ENCODE assay signal across 10 cellular contexts in genomic region chr14:52923902-52924575, GRCh38. TPM values are rescaled to one million over a fixed set of nuclear protein-coding genes. Genes with fewer than 3 reads are reported as not detected.
DNase-seq lines count a peak whose midpoint lies in the region; ATAC-seq and TF ChIP-seq lines count a peak whose summit lies in the region.
"Had no signal": no experiment of that assay in that cellular context is flagged by ENCODE, and none has a peak within 500 bp of the region (broad histone marks: within the 10 kb centered on the region; RNA-seq: fewer than 3 reads in every experiment).

No MANE protein-coding gene starts in this region.

- ATAC-seq in HCT116 (peak; percentile 84), HG02759 (IDR thresholded peaks at IDR 0.05; ENCODE audit: unreplicated experiment) (no peak)
- ATAC-seq in activated CD8-positive, alpha-beta T cell treated with anti-CD3 and anti-CD28 coated beads for 36 hours: peak; percentile 61

- H4K20me1 ChIP-seq in HCT116 (ENCODE audit: insufficient read depth): no peaks in the 10 kb centered on the region

- RAD21 ChIA-PET in HCT116 (lab: Charles Lee; ENCODE audit: low non-redundant PET in 1 of 2, low total read pairs in 2 of 2, uncharacterized antibody in 2 of 2, unreplicated experiment in 2 of 2): no interaction called here

- H3K36me3 Mint-ChIP-seq in activated CD8-positive, alpha-beta T cell treated with anti-CD3 and anti-CD28 coated beads for 36 hours (ENCODE audit: low read depth): no peaks in the 10 kb centered on the region

- no peak overlapping the region for H3K4me3 ChIP-seq in HCT116 (replicated peaks in 1 of 2; ENCODE audit: low read depth in 1 of 2, low read length in 2 of 2)
- no peak overlapping the region for H3K4me3 ChIP-seq in mesenchymal stem cell (ENCODE audit: insufficient read depth in 1 of 2, low read depth in 1 of 2, low read length in 2 of 2)
- H3K4me3 ChIP-seq in colonic mucosa: no peak overlapping the region
- H3K4me3 ChIP-seq: ovary had no signal

- no peak overlapping the region for H4K8ac ChIP-seq in mesenchymal stem cell (ENCODE audit: low read length)

- TF ChIP-seq CTCF in HCT116 (IDR thresholded peaks at IDR 0.05 in 2 of 3, conservative IDR thresholded peaks at IDR 0.05 in 1 of 3; ENCODE audit: borderline replicate concordance in 1 of 3, insufficient read depth in 1 of 3, low read depth in 2 of 3, low read length in 2 of 3) (peak; percentile 18 to 27 (median 27); a peak in 3 of 6 replicates), colonic mucosa (IDR thresholded peaks at IDR 0.05) (no peak)
- TF ChIP-seq CTCF in activated CD8-positive, alpha-beta T cell treated with anti-CD3 and anti-CD28 coated beads for 36 hours (IDR thresholded peaks at IDR 0.05): no peak

- H3K36me3 ChIP-seq in HCT116 (ENCODE audit: control insufficient read depth in 1 of 2, insufficient read depth in 2 of 2, low read length in 2 of 2) (no peaks in the 10 kb centered on the region), mesenchymal stem cell (ENCODE audit: control insufficient read depth in 1 of 2, insufficient read depth in 2 of 2, low read depth in 1 of 2, low read length in 2 of 2) (peaks cover 0 to 2% of the 10 kb centered on the region in 2 experiments), colonic mucosa (no peaks in the 10 kb centered on the region)
- H3K36me3 ChIP-seq: ovary had no signal

- TF ChIP-seq POLR2A in HCT116 (IDR thresholded peaks at IDR 0.05; ENCODE audit: borderline replicate concordance, extremely low read depth, insufficient read depth, insufficient read length): no peak

- H3K23ac ChIP-seq in mesenchymal stem cell (ENCODE audit: low read length in 2 of 2): peak overlapping the region in 1 of 2 experiments; percentile 72

- peaks cover 38% of the 10 kb centered on the region for H3K79me2 ChIP-seq in HCT116 (ENCODE audit: insufficient read depth, low read length)

- H2AK5ac ChIP-seq in mesenchymal stem cell (ENCODE audit: low read length, severe bottlenecking): peak overlapping the region; percentile 52

- H3K27ac ChIP-seq in HCT116 (ENCODE audit: low read depth, low read length): no peak overlapping the region
- H3K27ac ChIP-seq in mesenchymal stem cell (ENCODE audit: low read length, poor library complexity, severe bottlenecking): no peak overlapping the region
- H3K27ac ChIP-seq in colonic mucosa: no peak overlapping the region
- H3K27ac ChIP-seq: ovary had no signal

- POLR2A ChIA-PET in HCT116 (lab: Charles Lee): no interaction called here
- POLR2A ChIA-PET in activated CD8-positive, alpha-beta T cell treated with anti-CD3 and anti-CD28 coated beads for 36 hours (lab: Charles Lee): no interaction called here

- H3K9me3 ChIP-seq in HCT116 (ENCODE audit: control insufficient read depth in 1 of 2, insufficient read depth in 1 of 2, low read depth in 1 of 2, low read length in 2 of 2): no peaks in the 10 kb centered on the region
- no peaks in the 10 kb centered on the region for H3K9me3 ChIP-seq in mesenchymal stem cell (ENCODE audit: control insufficient read depth, low read length)
- H3K9me3 ChIP-seq in colonic mucosa: no peaks in the 10 kb centered on the region
- H3K9me3 ChIP-seq: ovary had no signal

- H3K9me2 ChIP-seq in HCT116 (ENCODE audit: insufficient read depth): no peaks in the 10 kb centered on the region

- H3K4ac ChIP-seq in mesenchymal stem cell (ENCODE audit: low read depth in 1 of 2, low read length in 2 of 2): peak overlapping the region in 1 of 2 experiments; percentile 57

- no peak overlapping the region for H4K91ac ChIP-seq in mesenchymal stem cell (ENCODE audit: low read length)

- peaks cover 2% of the 10 kb centered on the region for H3K27me3 Mint-ChIP-seq in activated CD8-positive, alpha-beta T cell treated with anti-CD3 and anti-CD28 coated beads for 36 hours

- H2AFZ ChIP-seq in HCT116 (ENCODE audit: low read depth, low read length, poor library complexity, severe bottlenecking) (no peak overlapping the region), mesenchymal stem cell (ENCODE audit: low read depth, low read length) (no peak overlapping the region)

- DNase-seq in Daoy (ENCODE audit: low read depth) (peak; percentile 25), HCT116 (ENCODE audit: low read depth, low spot score) (no peak), mesenchymal stem cell (no peak), NCI-H146 treated with DMSO at 0.1 percent for 48 hours (lab: John Stamatoyannopoulos, UW; ENCODE audit: unreplicated experiment) (no peak), NCI-H446 (lab: John Stamatoyannopoulos, UW) (no peak), colonic mucosa (no peak)
- peak; percentile 31 for DNase-seq in activated CD8-positive, alpha-beta T cell treated with anti-CD3 and anti-CD28 coated beads for 36 hours
- DNase-seq: activated CD4-positive, alpha-beta T cell treated with anti-CD3 and anti-CD28 coated beads for 4 hours; ovary had no signal

- peak overlapping the region in 1 of 2 experiments; percentile 18 for H3K14ac ChIP-seq in mesenchymal stem cell (ENCODE audit: low read length in 2 of 2)

- H2BK15ac ChIP-seq in mesenchymal stem cell (ENCODE audit: low read depth, poor library complexity, severe bottlenecking): no peak overlapping the region

- no peak overlapping the region for H3K4me3 Mint-ChIP-seq in activated CD8-positive, alpha-beta T cell treated with anti-CD3 and anti-CD28 coated beads for 36 hours

- WGBS in mesenchymal stem cell: 79% methylated on average over 2 of the region's 3 CpGs

- no peaks in the 10 kb centered on the region for H3K79me1 ChIP-seq in mesenchymal stem cell (replicated peaks; ENCODE audit: low read length, poor library complexity, severe bottlenecking)

- peaks cover 6% of the 10 kb centered on the region for H3K4me1 Mint-ChIP-seq in activated CD8-positive, alpha-beta T cell treated with anti-CD3 and anti-CD28 coated beads for 36 hours (ENCODE audit: low read depth)

- H3K9ac ChIP-seq in HCT116 (ENCODE audit: low read length) (no peak overlapping the region), mesenchymal stem cell (ENCODE audit: low read length) (no peak overlapping the region), colonic mucosa (ENCODE audit: low read depth in 2 of 2, low read length in 2 of 2) (no peak overlapping the region)

- no peak overlapping the region for H2BK12ac ChIP-seq in mesenchymal stem cell (ENCODE audit: low read length in 2 of 2)

- H3K27me3 ChIP-seq in HCT116 (ENCODE audit: insufficient read depth, low read length) (no peaks in the 10 kb centered on the region), mesenchymal stem cell (ENCODE audit: control insufficient read depth in 1 of 2, insufficient read depth in 1 of 2, low read length in 2 of 2) (no peaks in the 10 kb centered on the region), colonic mucosa (no peaks in the 10 kb centered on the region)
- H3K27me3 ChIP-seq: ovary had no signal

- no peak overlapping the region for H3K27ac Mint-ChIP-seq in activated CD8-positive, alpha-beta T cell treated with anti-CD3 and anti-CD28 coated beads for 36 hours

- H3K4me2 ChIP-seq in HCT116 (ENCODE audit: low read length) (peak overlapping the region; percentile 42), mesenchymal stem cell (ENCODE audit: low read length, poor library complexity, severe bottlenecking) (no peak overlapping the region)

- intact Hi-C loops in HCT116 (cut with micrococcal nuclease): loop anchor here (1.0 kb wide), 1 partner anchor 131 kb away; no protein-coding TSS in a partner anchor
- intact Hi-C loops in activated CD8-positive, alpha-beta T cell treated with anti-CD3 and anti-CD28 coated beads for 36 hours (cut with micrococcal nuclease): no loop called here
- intact Hi-C loops in colonic mucosa (cut with DNase I): no loop called here

- H2BK120ac ChIP-seq in mesenchymal stem cell (ENCODE audit: low read depth, low read length): no peak overlapping the region

- peak; percentile 51 for TF ChIP-seq RAD21 in HCT116 (IDR thresholded peaks at IDR 0.05; ENCODE audit: low read depth)

- H3K18ac ChIP-seq in mesenchymal stem cell (ENCODE audit: low read depth in 1 of 2, low read length in 2 of 2): peak overlapping the region in 1 of 2 experiments; percentile 57

- H3K9me3 Mint-ChIP-seq in activated CD8-positive, alpha-beta T cell treated with anti-CD3 and anti-CD28 coated beads for 36 hours: no peaks in the 10 kb centered on the region

- H3K4me1 ChIP-seq in HCT116 (ENCODE audit: control insufficient read depth in 1 of 2, insufficient read depth in 2 of 2, low read length in 2 of 2) (peaks cover 0 to 28% of the 10 kb centered on the region in 2 experiments; a peak in 3 of 4 replicates), mesenchymal stem cell (ENCODE audit: control insufficient read depth, insufficient read depth, low read depth, low read length) (peaks cover 17% of the 10 kb centered on the region), colonic mucosa (no peaks in the 10 kb centered on the region)

- CTCF ChIA-PET in HCT116 (lab: Charles Lee): interaction anchor here (0.8 kb wide), 1 partner anchor 132 kb away, joined by 3 read pairs; no protein-coding TSS in a partner anchor
- CTCF ChIA-PET in activated CD8-positive, alpha-beta T cell treated with anti-CD3 and anti-CD28 coated beads for 36 hours (lab: Charles Lee): no interaction called here

- H2BK5ac ChIP-seq in mesenchymal stem cell (ENCODE audit: low read depth, low read length, poor library complexity, severe bottlenecking): no peak overlapping the region

- BruUV-seq in HCT116 (replicated peaks; lab: Mats Ljungman, UMichigan): no TSS peak

TF ChIP-seq in HCT116, 20 proteins besides CTCF, POLR2A, EP300 and RAD21 (continues in another document):
- TF ChIP-seq FOSL1 (IDR thresholded peaks at IDR 0.05; ENCODE audit: low read depth) (no peak), YY1 (IDR thresholded peaks at IDR 0.05; ENCODE audit: extremely low read depth, insufficient replicate concordance, low read depth, low read length) (no peak), EZH2phosphoT487 (IDR thresholded peaks at IDR 0.05; ENCODE audit: borderline replicate concordance) (no peak), ELF1 (IDR thresholded peaks at IDR 0.05; ENCODE audit: borderline replicate concordance, low read depth) (no peak), JUND (IDR thresholded peaks at IDR 0.05) (no peak), ZFX (IDR thresholded peaks at IDR 0.05) (no peak)

RNA-seq across cellular contexts. Expression of gene FERMT2, which starts 26.8 kb away (rescaled TPM):
- total RNA-seq in Daoy (2014; rRNA removed; shearing (Covaris generic)): 121 and 131 TPM in 2 replicates
- total RNA-seq in HCT116 (2021; ENCODE audit: unreplicated experiment) (24.8 TPM), colonic mucosa (10 to 100 TPM in 1 of 2 donors, 1 to 10 TPM in 1; 6.3 to 43.9 TPM)
- polyA plus RNA-seq in HCT116 (2012): 10.4 and 13.7 TPM in 2 replicates
- total RNA-seq in activated CD8-positive, alpha-beta T cell treated with anti-CD3 and anti-CD28 coated beads for 36 hours: 1 to 10 TPM in 1 of 2 experiments, under 1 TPM in 1; 0.77 to 1.0 TPM
- polyA plus RNA-seq in mesenchymal stem cell (2013, experiment 1 of 2): 137 TPM
- polyA plus RNA-seq in mesenchymal stem cell (2013, experiment 2 of 2): 137 TPM

Comparison
In these comparisons a context has a peak if more than half of its experiments do, and no peak if none do; other contexts are left out.
1. DNase-seq: peak in Daoy (single experiment) and activated CD8-positive, alpha-beta T cell treated with anti-CD3 and anti-CD28 coated beads for 36 hours (single experiment); none in HCT116 (single experiment), mesenchymal stem cell (single experiment), NCI-H146 treated with DMSO at 0.1 percent for 48 hours (single experiment), NCI-H446 (0 of 2) and colonic mucosa (single experiment).
2. CTCF ChIP-seq: peak in HCT116 (3 of 3); none in activated CD8-positive, alpha-beta T cell treated with anti-CD3 and anti-CD28 coated beads for 36 hours (single experiment) and colonic mucosa (single experiment).